In genomic region chr17:9080983-9081382, GRCh38 we compare ENCODE assay signal across 2 cellular contexts.
TF ChIP-seq lines count a peak whose summit lies in the region.

No MANE protein-coding gene starts in this region.

TF ChIP-seq in liver, 16 proteins besides CTCF, POLR2A, EP300 and RAD21:
- TF ChIP-seq SP1 (IDR thresholded peaks at IDR 0.05): no peak
- no peak for TF ChIP-seq HNF4G (IDR thresholded peaks at IDR 0.05)
- TF ChIP-seq JUND (IDR thresholded peaks at IDR 0.05): peak in 1 of 2 donors; percentile 15
- no peak for TF ChIP-seq GABPA (IDR thresholded peaks at IDR 0.05 in 1 of 2, conservative IDR thresholded peaks at IDR 0.05 in 1 of 2)
- TF ChIP-seq NR2F2 (IDR thresholded peaks at IDR 0.05): no peak
- TF ChIP-seq HNF4A (conservative IDR thresholded peaks at IDR 0.05): no peak
- no peak for TF ChIP-seq ZBTB33 (IDR thresholded peaks at IDR 0.05)
- no peak for TF ChIP-seq EGR1 (IDR thresholded peaks at IDR 0.05; ENCODE audit: low read depth in 2 of 2)
- no peak for TF ChIP-seq YY1 (IDR thresholded peaks at IDR 0.05)
- TF ChIP-seq TAF1 (conservative IDR thresholded peaks at IDR 0.05): no peak
- peak; percentile 23 for TF ChIP-seq FOXA1 (IDR thresholded peaks at IDR 0.05)
- no peak for TF ChIP-seq ATF3 (IDR thresholded peaks at IDR 0.05)
- TF ChIP-seq MAX (IDR thresholded peaks at IDR 0.05): no peak
- TF ChIP-seq RXRA (IDR thresholded peaks at IDR 0.05): no peak
- no peak for TF ChIP-seq REST (IDR thresholded peaks at IDR 0.05)
- peak; percentile 34 for TF ChIP-seq FOXA2 (IDR thresholded peaks at IDR 0.05)

TF ChIP-seq in HepG2, 621 proteins besides CTCF, POLR2A, EP300 and RAD21:
- TF ChIP-seq ATF4 (CRISPR knock-in tag; IDR thresholded peaks at IDR 0.05): no peak
- TF ChIP-seq FOXM1 (CRISPR knock-in tag; IDR thresholded peaks at IDR 0.05): no peak
- no peak for TF ChIP-seq PPARG (CRISPR knock-in tag; conservative IDR thresholded peaks at IDR 0.05)
- no peak for TF ChIP-seq TBX2 (CRISPR knock-in tag; IDR thresholded peaks at IDR 0.05; ENCODE audit: borderline replicate concordance)
- no peak for TF ChIP-seq ONECUT2 (CRISPR knock-in tag; IDR thresholded peaks at IDR 0.05)
- no peak for TF ChIP-seq SAP130 (CRISPR knock-in tag; IDR thresholded peaks at IDR 0.05; ENCODE audit: low read depth)
- no peak for TF ChIP-seq NFRKB (IDR thresholded peaks at IDR 0.05)
- no peak for TF ChIP-seq ZNF547 (CRISPR knock-in tag; IDR thresholded peaks at IDR 0.05)
- TF ChIP-seq ZNF343 (CRISPR knock-in tag; IDR thresholded peaks at IDR 0.05): no peak
- TF ChIP-seq PRMT3 (CRISPR knock-in tag; IDR thresholded peaks at IDR 0.05; ENCODE audit: borderline replicate concordance, low read depth): no peak
- no peak for TF ChIP-seq ZNF772 (CRISPR knock-in tag; IDR thresholded peaks at IDR 0.05)
TF ChIP-seq in HepG2: peak in this region for 0.
